23 cellular contexts compared by ENCODE assay signal in the genomic region with DNA sequence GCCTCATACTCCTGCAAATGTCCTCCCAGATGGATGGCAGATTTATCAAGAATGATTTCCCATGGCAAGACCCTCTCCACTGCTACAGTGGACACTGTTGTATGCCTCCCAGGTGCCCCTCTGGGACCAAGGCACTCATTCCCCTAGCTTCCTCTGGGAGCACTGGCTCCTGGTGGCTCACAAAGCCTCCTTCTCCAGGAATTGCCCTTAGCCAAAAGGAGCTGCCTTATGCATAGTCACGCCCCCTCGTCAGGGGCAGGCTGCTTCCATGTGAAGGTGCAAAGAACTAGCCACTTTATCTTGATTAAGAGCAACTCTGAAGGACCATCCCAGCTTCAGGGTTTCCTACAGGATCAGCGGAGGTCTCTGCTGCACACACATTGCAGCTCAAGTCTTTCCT.
"Had no signal": no experiment of that assay in that cellular context is flagged by ENCODE, and none has a peak within 500 bp of the region (broad histone marks: within the 10 kb centered on the region; RNA-seq: fewer than 3 reads in every experiment).

No MANE protein-coding gene starts in this region.

- H3K36me3 Mint-ChIP-seq: immature natural killer cell; mesothelial cell of epicardium; naive B cell; natural killer cell treated with Interleukin-12 subunit alpha and Interleukin-12 subunit beta and Interleukin-15 and Interleukin-18, amount 100 ng/mL, for 72 hours; stimulated activated naive B cell treated with anti-CD40 and anti-IgM and Interleukin-4, amounts not matched to agents 10 μg/mL and 1 μg/mL and 100 μg/mL, for 72 hours had no signal

- H3K4me3 Mint-ChIP-seq: effector memory CD8-positive, alpha-beta T cell; immature natural killer cell; mesothelial cell of epicardium; naive B cell; natural killer cell treated with Interleukin-12 subunit alpha and Interleukin-12 subunit beta and Interleukin-15 and Interleukin-18, amount 100 ng/mL, for 72 hours; neural crest cell; stimulated activated naive B cell treated with anti-CD40 and anti-IgM and Interleukin-4, amounts not matched to agents 10 μg/mL and 1 μg/mL and 100 μg/mL, for 72 hours; stimulated activated naive CD8-positive, alpha-beta T cell treated with anti-CD3 and anti-CD28 coated beads, Interleukin-15, Interleukin-2, amounts not matched to agents 100 ng/mL and 50 ng/mL, for 24 hours had no signal

- H3K4me1 ChIP-seq: lower lobe of right lung, parathyroid adenoma, right lobe of liver, tibial nerve, upper lobe of right lung, uterus had no signal

- H3K27me3 Mint-ChIP-seq: effector memory CD8-positive, alpha-beta T cell; progenitor cell of endocrine pancreas had no signal

- H3K79me2 ChIP-seq: parathyroid adenoma had no signal

- H3K9me3 Mint-ChIP-seq: immature natural killer cell; mesothelial cell of epicardium; natural killer cell treated with Interleukin-12 subunit alpha and Interleukin-12 subunit beta and Interleukin-15 and Interleukin-18, amount 100 ng/mL, for 72 hours; neural crest cell had no signal

- H3K27ac Mint-ChIP-seq: effector memory CD8-positive, alpha-beta T cell; immature natural killer cell; mesothelial cell of epicardium; naive B cell; natural killer cell treated with Interleukin-12 subunit alpha and Interleukin-12 subunit beta and Interleukin-15 and Interleukin-18, amount 100 ng/mL, for 72 hours; progenitor cell of endocrine pancreas; stimulated activated naive B cell treated with anti-CD40 and anti-IgM and Interleukin-4, amounts not matched to agents 10 μg/mL and 1 μg/mL and 100 μg/mL, for 72 hours; stimulated activated naive CD8-positive, alpha-beta T cell treated with anti-CD3 and anti-CD28 coated beads, Interleukin-15, Interleukin-2, amounts not matched to agents 100 ng/mL and 50 ng/mL, for 24 hours had no signal

- H3K27me3 ChIP-seq: right lobe of liver, tibial nerve, upper lobe of right lung, uterus had no signal

- H2AFZ ChIP-seq: parathyroid adenoma had no signal

- DNase-seq: effector memory CD8-positive, alpha-beta T cell; hypothalamus; immature natural killer cell; left ventricle myocardium superior; lower lobe of right lung; mucosa of descending colon; naive B cell; right lobe of liver; small intestine; stimulated activated CD4-positive, alpha-beta T cell treated with anti-CD3 and anti-CD28 coated beads, Interleukin-15, amount 100 ng/mL, for 24 hours; stimulated activated CD4-positive, alpha-beta T cell treated with anti-CD3 and anti-CD28 coated beads, Interleukin-2, amount 100 ng/mL, for 48 hours; stimulated activated naive B cell treated with anti-CD40 and anti-IgM and Interleukin-4, amounts not matched to agents 10 μg/mL and 1 μg/mL and 100 μg/mL, for 72 hours; upper lobe of right lung; uterus had no signal

- H3K9ac ChIP-seq: parathyroid adenoma had no signal

- H3K4me3 ChIP-seq: coronary artery, lower lobe of right lung, mucosa of descending colon, right lobe of liver, thoracic aorta, tibial nerve, upper lobe of right lung, uterus had no signal

- H3K36me3 ChIP-seq: lower lobe of right lung, right lobe of liver, thoracic aorta, tibial nerve, upper lobe of right lung, uterus had no signal

- H3K4me1 Mint-ChIP-seq: immature natural killer cell; naive B cell; neural crest cell; stimulated activated naive B cell treated with anti-CD40 and anti-IgM and Interleukin-4, amounts not matched to agents 10 μg/mL and 1 μg/mL and 100 μg/mL, for 72 hours had no signal

- H3K27ac ChIP-seq: coronary artery, lower lobe of right lung, parathyroid adenoma, right lobe of liver, thoracic aorta, tibial nerve, upper lobe of right lung, uterus had no signal

- ATAC-seq: effector memory CD8-positive, alpha-beta T cell; left ventricle myocardium superior; lower lobe of right lung; mucosa of descending colon; natural killer cell treated with Interleukin-12 subunit alpha and Interleukin-12 subunit beta and Interleukin-15 and Interleukin-18, amount 100 ng/mL, for 72 hours; right lobe of liver; stimulated activated naive B cell treated with anti-CD40 and anti-IgM and Interleukin-4, amounts not matched to agents 10 μg/mL and 1 μg/mL and 100 μg/mL, for 72 hours; upper lobe of right lung had no signal

- H3K9me3 ChIP-seq: lower lobe of right lung, mucosa of descending colon, right lobe of liver, thoracic aorta, upper lobe of right lung, uterus had no signal
